ENCODE assay signal across 22 cellular contexts in the genomic region with DNA sequence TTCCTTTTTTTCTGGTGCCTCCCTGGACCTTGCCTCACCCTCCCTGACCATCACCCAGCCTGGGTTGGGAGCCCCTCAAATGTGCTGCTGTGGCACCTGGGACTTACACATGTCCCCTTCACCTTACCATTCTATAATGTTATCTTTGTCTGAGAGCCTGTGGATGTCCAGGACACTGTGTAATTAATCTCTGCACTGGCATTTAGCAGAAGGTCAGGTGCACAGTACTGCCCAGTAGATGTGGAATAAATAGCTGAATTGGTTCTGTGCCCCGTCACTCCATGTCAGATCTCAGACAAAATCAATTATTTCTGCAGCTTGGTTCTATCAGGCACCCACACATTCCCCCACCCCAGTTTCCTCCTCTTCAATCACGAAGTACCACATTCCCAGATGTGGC.
"Had no signal": no experiment of that assay in that cellular context is flagged by ENCODE, and none has a peak within 500 bp of the region (broad histone marks: within the 10 kb centered on the region; RNA-seq: fewer than 3 reads in every experiment).

No MANE protein-coding gene starts in this region.

- H3K27ac Mint-ChIP-seq: dendritic cell treated with granulocyte-macrophage colony-stimulating factor and Interleukin-4, amounts not matched to agents 40 ng/mL and 50 ng/mL, for 4 days; effector memory CD8-positive, alpha-beta T cell; memory B cell; mesothelial cell of epicardium; natural killer cell; neural progenitor cell; stimulated activated naive B cell treated with anti-CD40 and anti-IgM and Interleukin-4, amounts not matched to agents 10 μg/mL and 1 μg/mL and 100 μg/mL, for 72 hours had no signal

- H3K9me3 ChIP-seq: esophagus muscularis mucosa, ovary, prostate gland had no signal

- H3K27me3 ChIP-seq: esophagus muscularis mucosa, neural progenitor cell, ovary, sigmoid colon had no signal

- H3K27ac ChIP-seq: epithelial cell of prostate, esophagus muscularis mucosa, lower lobe of right lung, neural progenitor cell, ovary, prostate gland, sigmoid colon, skin epidermis had no signal

- ATAC-seq: effector memory CD8-positive, alpha-beta T cell; lower lobe of right lung; natural killer cell; stimulated activated naive B cell treated with anti-CD40 and anti-IgM and Interleukin-4, amounts not matched to agents 10 μg/mL and 1 μg/mL and 100 μg/mL, for 72 hours; stimulated activated naive CD8-positive, alpha-beta T cell treated with anti-CD3 and anti-CD28 coated beads, Interleukin-15, amount 100 ng/mL, for 72 hours had no signal

- H3K36me3 Mint-ChIP-seq: natural killer cell; stimulated activated naive B cell treated with anti-CD40 and anti-IgM and Interleukin-4, amounts not matched to agents 10 μg/mL and 1 μg/mL and 100 μg/mL, for 72 hours had no signal

- H2AFZ ChIP-seq: neural progenitor cell had no signal

- H3K4me2 ChIP-seq: neural progenitor cell had no signal

- H3K27me3 Mint-ChIP-seq: dendritic cell treated with granulocyte-macrophage colony-stimulating factor and Interleukin-4, amounts not matched to agents 40 ng/mL and 50 ng/mL, for 4 days had no signal

- H3K4me3 ChIP-seq: esophagus muscularis mucosa, lower lobe of right lung, neural progenitor cell, ovary, prostate gland, sigmoid colon, skin epidermis had no signal

- H3K4me3 Mint-ChIP-seq: dendritic cell treated with granulocyte-macrophage colony-stimulating factor and Interleukin-4, amounts not matched to agents 40 ng/mL and 50 ng/mL, for 4 days; effector memory CD8-positive, alpha-beta T cell; memory B cell; mesothelial cell of epicardium; natural killer cell; neural progenitor cell; stimulated activated naive B cell treated with anti-CD40 and anti-IgM and Interleukin-4, amounts not matched to agents 10 μg/mL and 1 μg/mL and 100 μg/mL, for 72 hours; stimulated activated naive CD8-positive, alpha-beta T cell treated with anti-CD3 and anti-CD28 coated beads, Interleukin-15, amount 100 ng/mL, for 72 hours had no signal

- H3K36me3 ChIP-seq: esophagus muscularis mucosa, lower lobe of right lung, neural progenitor cell, ovary, prostate gland, sigmoid colon had no signal

- H3K9me3 Mint-ChIP-seq: natural killer cell had no signal

- DNase-seq: cerebellar nuclear complex; effector memory CD8-positive, alpha-beta T cell; foreskin fibroblast; hippocampal formation; lower lobe of right lung; natural killer cell; nucleus accumbens; ovary; retina; sigmoid colon; stimulated activated CD4-positive, alpha-beta T cell treated with anti-CD3 and anti-CD28 coated beads, Interleukin-2, amount 100 ng/mL, for 24 hours; stimulated activated CD4-positive, alpha-beta T cell treated with anti-CD3 and anti-CD28 coated beads, Interleukin-4, amount 100 ng/mL, for 4 hours; stimulated activated naive B cell treated with anti-CD40 and anti-IgM and Interleukin-4, amounts not matched to agents 10 μg/mL and 1 μg/mL and 100 μg/mL, for 72 hours; stimulated activated naive CD8-positive, alpha-beta T cell treated with anti-CD3 and anti-CD28 coated beads, Interleukin-15, amount 100 ng/mL, for 72 hours had no signal

- H3K4me1 ChIP-seq: lower lobe of right lung, prostate gland had no signal

- H3K9ac ChIP-seq: neural progenitor cell had no signal

- H3K4me1 Mint-ChIP-seq: natural killer cell; stimulated activated naive B cell treated with anti-CD40 and anti-IgM and Interleukin-4, amounts not matched to agents 10 μg/mL and 1 μg/mL and 100 μg/mL, for 72 hours; stimulated activated naive CD8-positive, alpha-beta T cell treated with anti-CD3 and anti-CD28 coated beads, Interleukin-15, amount 100 ng/mL, for 72 hours had no signal
